Comparison of ENCODE assay signal across 35 cellular contexts in genomic region chr4:163738521-163738920, GRCh38.
"Had no signal": no experiment of that assay in that cellular context is flagged by ENCODE, and none has a peak within 500 bp of the region (broad histone marks: within the 10 kb centered on the region; RNA-seq: fewer than 3 reads in every experiment).

No MANE protein-coding gene starts in this region.

- H3K9ac ChIP-seq: KMS-11 had no signal

- H3K36me3 ChIP-seq: MG63 had no signal

- H3K9me3 ChIP-seq: MG63 had no signal

- H3K4me2 ChIP-seq: KMS-11 had no signal

- H3K27ac ChIP-seq: KMS-11 had no signal

- H3K27me3 ChIP-seq: MG63 had no signal

- H3K4me3 ChIP-seq: MG63 had no signal

- DNase-seq: Karpas-422, Kasumi-1, KG1, MG63, MM.1S, MV-4-11, NCI-H1048, NCI-H1092, NCI-H1092 treated with DMSO at 0.1 percent for 48 hours, NCI-H1105, NCI-H1105 treated with DMSO at 0.1 percent for 48 hours, NCI-H1417 treated with DMSO at 0.1 percent for 48 hours, NCI-H1436, NCI-H1436 treated with DMSO at 0.1 percent for 48 hours, NCI-H146, NCI-H1694, NCI-H1694 treated with DMSO at 0.1 percent for 48 hours, NCI-H187, NCI-H187 treated with DMSO at 0.1 percent for 48 hours, NCI-H1930, NCI-H2029, NCI-H2029 treated with DMSO at 0.1 percent for 48 hours, NCI-H2081, NCI-H2081 treated with DMSO at 0.1 percent for 48 hours, NCI-H2107, NCI-H2171, NCI-H2171 treated with DMSO at 0.1 percent for 48 hours, NCI-H2227 treated with DMSO at 0.1 percent for 48 hours, NCI-H226, NCI-H345, NCI-H446, NCI-H446 treated with DMSO at 0.1 percent for 48 hours, NCI-H510A, NCI-H510A treated with DMSO at 0.1 percent for 48 hours had no signal
